Comparison of ENCODE assay signal across 28 cellular contexts in the genomic region with DNA sequence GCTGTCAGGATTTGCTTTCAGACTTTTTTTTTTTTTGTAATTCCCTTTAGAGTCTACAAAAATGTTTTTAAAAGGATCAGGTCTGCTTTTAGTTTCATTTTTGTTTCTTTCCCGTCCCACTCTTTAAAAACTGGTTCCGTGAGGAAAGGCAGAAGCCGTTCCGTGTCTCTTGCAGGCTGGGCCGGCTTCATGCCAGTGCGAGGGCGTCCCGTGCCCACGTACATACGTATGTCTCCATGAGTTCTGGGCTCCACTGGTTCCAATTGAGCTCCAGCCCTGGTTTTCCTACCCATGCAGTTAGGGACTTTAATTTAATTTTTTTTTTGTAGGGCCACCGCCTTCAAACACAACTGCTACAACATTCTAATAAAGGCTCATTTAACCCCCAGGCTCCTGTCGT. TPM values are rescaled to one million over a fixed set of nuclear protein-coding genes. Genes with fewer than 3 reads are reported as not detected.
DNase-seq lines count a peak whose midpoint lies in the region; ATAC-seq, FAIRE-seq and TF ChIP-seq lines count a peak whose summit lies in the region.
"Had no signal": no experiment of that assay in that cellular context is flagged by ENCODE, and none has a peak within 500 bp of the region (broad histone marks: within the 10 kb centered on the region; RNA-seq: fewer than 3 reads in every experiment).

No MANE protein-coding gene starts in this region.

- H3K9me2 ChIP-seq in HCT116 (ENCODE audit: insufficient read depth) = no peaks in the 10 kb centered on the region

- H3K9ac ChIP-seq in HCT116 (ENCODE audit: low read length) (no peak overlapping the region), GM12878 (ENCODE audit: control insufficient read depth, insufficient read depth, low read length) (no peak overlapping the region)
- H3K9ac ChIP-seq: neural progenitor cell had no signal

- peaks cover 12 to 29% of the 10 kb centered on the region in 2 experiments; a peak in 3 of 4 replicates for H3K36me3 ChIP-seq in HCT116 (ENCODE audit: control insufficient read depth in 1 of 2, insufficient read depth in 2 of 2, low read length in 2 of 2)
- peaks cover 21 to 22% of the 10 kb centered on the region in 2 experiments for H3K36me3 ChIP-seq in GM12878 (ENCODE audit: control insufficient read depth in 2 of 2, insufficient read depth in 2 of 2, low read length in 1 of 2)
- H3K36me3 ChIP-seq in upper lobe of right lung = peaks cover 56% of the 10 kb centered on the region
- H3K36me3 ChIP-seq: neural progenitor cell, uterus had no signal

- FAIRE-seq in GM12878 (lab: Jason Lieb, UNC) = no peak
- FAIRE-seq: astrocyte, RCC 7860 had no signal

- POLR2A ChIA-PET in HCT116 (lab: Charles Lee) (no interaction called here), GM12878 (lab: Charles Lee) (no interaction called here)

- CTCF ChIA-PET in HCT116 (lab: Charles Lee) = no interaction called here
- CTCF ChIA-PET in GM12878 (lab: Yijun Ruan, JAX) = no interaction called here

- H3K27ac ChIP-seq in HCT116 (ENCODE audit: low read depth, low read length) (no peak overlapping the region), GM12878 (ENCODE audit: control insufficient read depth, insufficient read depth) (no peak overlapping the region), upper lobe of right lung (no peak overlapping the region)
- H3K27ac ChIP-seq: C4-2B, gastrocnemius medialis, hepatocyte, neural progenitor cell, SJSA1, testis, uterus had no signal

- no peaks in the 10 kb centered on the region for H3K4me1 ChIP-seq in HCT116 (ENCODE audit: control insufficient read depth in 1 of 2, insufficient read depth in 2 of 2, low read length in 2 of 2)
- no peaks in the 10 kb centered on the region for H3K4me1 ChIP-seq in GM12878 (ENCODE audit: control insufficient read depth, insufficient read depth, low read length)
- H3K4me1 ChIP-seq in upper lobe of right lung = no peaks in the 10 kb centered on the region
- H3K4me1 ChIP-seq: gastrocnemius medialis, HAP-1, neural progenitor cell, SJSA1, testis, uterus had no signal

- SMC1A ChIA-PET in GM12878 (lab: Charles Lee; ENCODE audit: uncharacterized antibody, unreplicated experiment) = no interaction called here

- no peak overlapping the region for H3K4me2 ChIP-seq in HCT116 (ENCODE audit: low read length)
- H3K4me2 ChIP-seq in GM12878 (ENCODE audit: control insufficient read depth, insufficient read depth) = no peak overlapping the region
- H3K4me2 ChIP-seq: hepatocyte, neural progenitor cell had no signal

- H3K27me3 ChIP-seq in HCT116 (ENCODE audit: insufficient read depth, low read length) = no peaks in the 10 kb centered on the region
- no peaks in the 10 kb centered on the region for H3K27me3 ChIP-seq in GM12878 (replicated peaks in 1 of 2; ENCODE audit: control insufficient read depth in 2 of 2, insufficient read depth in 2 of 2, low read length in 1 of 2)
- H3K27me3 ChIP-seq in upper lobe of right lung = no peaks in the 10 kb centered on the region
- H3K27me3 ChIP-seq: gastrocnemius medialis, hepatocyte, MG63, neural progenitor cell, SJSA1, testis, uterus had no signal

- ATAC-seq in HCT116 (no peak), GM12878 (no peak), HG03135 (IDR thresholded peaks at IDR 0.05; ENCODE audit: unreplicated experiment) (no peak), upper lobe of right lung (no peak)
- ATAC-seq: activated T-helper 17 cell treated with anti-CD3 and anti-CD28 coated beads, Interleukin-2, amount 50 U/mL, for 72 hours; gastrocnemius medialis; stimulated activated naive B cell treated with anti-CD40 and anti-IgM and Interleukin-4, amounts not matched to agents 10 μg/mL and 1 μg/mL and 100 μg/mL, for 72 hours had no signal

- in situ Hi-C loops in GM12878 (cut with MboI) = no loop called here

- no peak for TF ChIP-seq EP300 in GM12878 (IDR thresholded peaks at IDR 0.05; ENCODE audit: borderline replicate concordance in 1 of 2, control insufficient read depth in 1 of 2, low read depth in 2 of 2, low read length in 2 of 2)

- H4K20me1 ChIP-seq in HCT116 (ENCODE audit: insufficient read depth) (no peaks in the 10 kb centered on the region), GM12878 (ENCODE audit: control insufficient read depth, insufficient read depth) (no peaks in the 10 kb centered on the region)

- H2AFZ ChIP-seq in HCT116 (ENCODE audit: low read depth, low read length, poor library complexity, severe bottlenecking) (no peak overlapping the region), GM12878 (ENCODE audit: control insufficient read depth, low read depth, low read length) (no peak overlapping the region)
- H2AFZ ChIP-seq: hepatocyte, neural progenitor cell had no signal

- WGBS in GM12878 (ENCODE audit: insufficient coverage, insufficient replicate concordance, low lambda C conversion rate, missing lambda C conversion rate) = 94% methylated on average over 12 of the region's 12 CpGs

- H3K9me3 ChIP-seq in HCT116 (ENCODE audit: control insufficient read depth in 1 of 2, insufficient read depth in 1 of 2, low read depth in 1 of 2, low read length in 2 of 2) (no peaks in the 10 kb centered on the region), GM12878 (replicated peaks; ENCODE audit: control insufficient read depth, insufficient read depth, low read length) (no peaks in the 10 kb centered on the region), upper lobe of right lung (no peaks in the 10 kb centered on the region)
- H3K9me3 ChIP-seq: gastrocnemius medialis, HAP-1, MG63, SJSA1, testis, uterus had no signal

- TF ChIP-seq CTCF in HCT116 (IDR thresholded peaks at IDR 0.05 in 2 of 3, conservative IDR thresholded peaks at IDR 0.05 in 1 of 3; ENCODE audit: borderline replicate concordance in 1 of 3, insufficient read depth in 1 of 3, low read depth in 2 of 3, low read length in 2 of 3) (no peak), GM12878 (IDR thresholded peaks at IDR 0.05 in 2 of 3, conservative IDR thresholded peaks at IDR 0.05 in 1 of 3; ENCODE audit: control insufficient read depth in 2 of 3, extremely low read depth in 1 of 3, insufficient read depth in 1 of 3, low read depth in 3 of 3, low read length in 3 of 3) (no peak), upper lobe of right lung (IDR thresholded peaks at IDR 0.05) (no peak)

- DNase-seq in HCT116 (ENCODE audit: low read depth, low spot score) (no peak), GM12878 (ENCODE audit: low read depth, low spot score) (no peak), occipital lobe (lab: John Stamatoyannopoulos, UW) (peak; percentile 35), upper lobe of right lung (no peak), cortex of kidney (lab: John Stamatoyannopoulos, UW) (no peak)
- DNase-seq: activated CD4-positive, alpha-beta memory T cell treated with anti-CD3 and anti-CD28 coated beads, Interleukin-2, amount 10 ng/mL, durations not matched to agents 7 days and 5 days; activated naive CD8-positive, alpha-beta T cell treated with anti-CD3 and anti-CD28 coated beads, Interleukin-2, amount 10 ng/mL, durations not matched to agents 7 days and 5 days; caudate nucleus; gastrocnemius medialis; MG63; NCI-H1105 treated with DMSO at 0.1 percent for 48 hours; NCI-H1930; NCI-H526 treated with DMSO at 0.1 percent for 48 hours; stimulated activated CD4-positive, alpha-beta T cell treated with anti-CD3 and anti-CD28 coated beads, Interleukin-4, amount 100 ng/mL, for 4 hours; stimulated activated naive B cell treated with anti-CD40 and anti-IgM and Interleukin-4, amounts not matched to agents 10 μg/mL and 1 μg/mL and 100 μg/mL, for 72 hours; T-helper 1 cell; testis; uterus had no signal

- TF ChIP-seq POLR2A in HCT116 (IDR thresholded peaks at IDR 0.05; ENCODE audit: borderline replicate concordance, extremely low read depth, insufficient read depth, insufficient read length) (no peak), GM12878 (IDR thresholded peaks at IDR 0.05; ENCODE audit: low read depth, low read length) (0 out of 2 replicates have a peak, but pooled peaks have one; percentile 1)

- H3K4me3 ChIP-seq in HCT116 (replicated peaks in 1 of 2; ENCODE audit: low read depth in 1 of 2, low read length in 2 of 2) (no peak overlapping the region), GM12878 (no peak overlapping the region), upper lobe of right lung (no peak overlapping the region)
- H3K4me3 ChIP-seq: gastrocnemius medialis, HAP-1, hepatocyte, MG63, neural progenitor cell, SJSA1, testis, uterus had no signal

- BruUV-seq in HCT116 (replicated peaks; lab: Mats Ljungman, UMichigan) = TSS peak; percentile 26
- TSS peak; percentile 50 for BruUV-seq in GM12878 (replicated peaks; lab: Mats Ljungman, UMichigan)

- RAD21 ChIA-PET in HCT116 (lab: Charles Lee; ENCODE audit: low non-redundant PET in 1 of 2, low total read pairs in 2 of 2, uncharacterized antibody in 2 of 2, unreplicated experiment in 2 of 2) = no interaction called here
- RAD21 ChIA-PET in GM12878 (lab: Charles Lee; ENCODE audit: unreplicated experiment) = no interaction called here

- intact Hi-C loops in HCT116 (cut with micrococcal nuclease) = no loop called here
- intact Hi-C loops in GM12878 (cut with micrococcal nuclease; ENCODE audit: unreplicated experiment) = no loop called here
- intact Hi-C loops in upper lobe of right lung (cut with DNase I) = no loop called here

- no peak for TF ChIP-seq RAD21 in HCT116 (IDR thresholded peaks at IDR 0.05; ENCODE audit: low read depth)
- TF ChIP-seq RAD21 in GM12878 (IDR thresholded peaks at IDR 0.05; ENCODE audit: insufficient read depth, low read depth, low read length) = no peak

- H3K79me2 ChIP-seq in HCT116 (ENCODE audit: insufficient read depth, low read length) = no peaks in the 10 kb centered on the region
- no peaks in the 10 kb centered on the region for H3K79me2 ChIP-seq in GM12878 (ENCODE audit: control insufficient read depth, insufficient read depth, low read length)
- H3K79me2 ChIP-seq: hepatocyte had no signal

RNA-seq across cellular contexts. Expression of gene TSSK6, which starts 8.8 kb away (rescaled TPM):
- 4.1 TPM for total RNA-seq in HCT116 (2021; ENCODE audit: unreplicated experiment)
- polyA plus RNA-seq in HCT116 (2012) = 2.7 and 4.1 TPM in 2 replicates
- total RNA-seq in GM12878 (2013; cell fraction: nucleolus; rRNA removed) = 10.2 and 12.0 TPM in 2 replicates
- 0.82 and 1.6 TPM in 2 replicates for total RNA-seq in GM12878 (2014; rRNA removed)
- total RNA-seq in GM12878 (2014; rRNA removed; fragmentation: Illumina TruSeq; extraction: Trizol) = 0.49 and 0.55 TPM in 2 replicates
- total RNA-seq in GM12878 (2021) = 2.3 and 2.9 TPM in 2 replicates
- polyA plus RNA-seq in GM12878 (2011; ENCODE audit: low read depth) = 0.58 TPM
- 0.76 and 1.5 TPM in 2 replicates for polyA plus RNA-seq in GM12878 (2011; rRNA removed)
- 3.1 and 4.8 TPM in 2 replicates for polyA plus RNA-seq in GM12878 (2011; cell fraction: cytosol; rRNA removed)
- polyA plus RNA-seq in GM12878 (2011; cell fraction: nucleus; rRNA removed) = 12.7 and 13.5 TPM in 2 replicates
- 1.7 and 2.8 TPM in 2 replicates for polyA plus RNA-seq in GM12878 (2012)
- 0.06 TPM in 1 of 2 replicates, not detected in the other for polyA plus RNA-seq in GM12878 (2014; fragmentation: Illumina TruSeq; extraction: Trizol)
- polyA plus RNA-seq in GM12878 (2014; fragmentation: Nextera tagmentation; extraction: Ambion mirVana) = not detected
- 3.6 and 3.7 TPM in 2 replicates for polyA plus RNA-seq in GM12878 (2014; rRNA removed)
- under 1 TPM; 0.38 to 0.47 TPM for polyA plus RNA-seq in GM12878 (2016; fragmentation: Nextera tagmentation; extraction: Ambion mirVana)
- 1.7 and 5.9 TPM in 2 replicates for polyA minus RNA-seq in GM12878 (2011; rRNA and poly(A)+ RNA removed)
- polyA minus RNA-seq in GM12878 (2011; cell fraction: cytosol; rRNA and poly(A)+ RNA removed) = 2.1 and 3.7 TPM in 2 replicates
- 13.4 and 18.7 TPM in 2 replicates for polyA minus RNA-seq in GM12878 (2011; cell fraction: nucleus; rRNA and poly(A)+ RNA removed)
- total RNA-seq in occipital lobe = 1.2 TPM
- 1.8 TPM for total RNA-seq in upper lobe of right lung

RNA-seq across cellular contexts. Expression of gene NDUFA13, which starts 9.4 kb away (rescaled TPM):
- total RNA-seq in HCT116 (2021; ENCODE audit: unreplicated experiment) (339 TPM), GM12878 (2014; rRNA removed) (263 and 284 TPM in 2 replicates), GM12878 (2014; rRNA removed; fragmentation: Illumina TruSeq; extraction: Trizol) (303 and 329 TPM in 2 replicates), GM12878 (2021) (462 and 473 TPM in 2 replicates), occipital lobe (60.4 TPM), upper lobe of right lung (207 TPM)
- 415 and 570 TPM in 2 replicates for polyA plus RNA-seq in HCT116 (2012)
- 144 and 157 TPM in 2 replicates for total RNA-seq in GM12878 (2013; cell fraction: nucleolus; rRNA removed)
- polyA plus RNA-seq in GM12878 (2011; ENCODE audit: low read depth) = 1,149 TPM
- polyA plus RNA-seq in GM12878 (2011; rRNA removed) (282 and 475 TPM in 2 replicates), GM12878 (2014; fragmentation: Illumina TruSeq; extraction: Trizol) (53.4 and 224 TPM in 2 replicates), GM12878 (2014; fragmentation: Nextera tagmentation; extraction: Ambion mirVana) (100 to 1,000 TPM; 232 to 449 TPM), GM12878 (2014; rRNA removed) (528 and 564 TPM in 2 replicates), GM12878 (2016; fragmentation: Nextera tagmentation; extraction: Ambion mirVana) (100 to 1,000 TPM; 566 to 586 TPM)
- 834 and 1,057 TPM in 2 replicates for polyA plus RNA-seq in GM12878 (2011; cell fraction: cytosol; rRNA removed)
- 373 and 417 TPM in 2 replicates for polyA plus RNA-seq in GM12878 (2011; cell fraction: nucleus; rRNA removed)
- 244 and 350 TPM in 2 replicates for polyA plus RNA-seq in GM12878 (2012)
- polyA minus RNA-seq in GM12878 (2011; rRNA and poly(A)+ RNA removed) = 117 and 160 TPM in 2 replicates
- polyA minus RNA-seq in GM12878 (2011; cell fraction: cytosol; rRNA and poly(A)+ RNA removed) = 69.2 and 95.4 TPM in 2 replicates
- 44.1 and 69.0 TPM in 2 replicates for polyA minus RNA-seq in GM12878 (2011; cell fraction: nucleus; rRNA and poly(A)+ RNA removed)

RNA-seq across cellular contexts. Expression of gene YJEFN3, which starts 22.1 kb away (rescaled TPM):
- total RNA-seq in HCT116 (2021; ENCODE audit: unreplicated experiment) = 25.3 TPM
- polyA plus RNA-seq in HCT116 (2012) = 10.1 and 11.7 TPM in 2 replicates
- 6.9 and 7.3 TPM in 2 replicates for total RNA-seq in GM12878 (2013; cell fraction: nucleolus; rRNA removed)
- total RNA-seq in GM12878 (2014; rRNA removed) = 0.96 and 0.98 TPM in 2 replicates
- total RNA-seq in GM12878 (2014; rRNA removed; fragmentation: Illumina TruSeq; extraction: Trizol) = 1.2 and 1.4 TPM in 2 replicates
- total RNA-seq in GM12878 (2021) = 5.6 and 5.9 TPM in 2 replicates
- polyA plus RNA-seq in GM12878 (2011; ENCODE audit: low read depth) = 1.0 TPM
- 2.4 and 2.6 TPM in 2 replicates for polyA plus RNA-seq in GM12878 (2011; rRNA removed)
- 1.6 and 4.3 TPM in 2 replicates for polyA plus RNA-seq in GM12878 (2011; cell fraction: cytosol; rRNA removed)
- 37.2 and 59.5 TPM in 2 replicates for polyA plus RNA-seq in GM12878 (2011; cell fraction: nucleus; rRNA removed)
- 3.6 and 5.1 TPM in 2 replicates for polyA plus RNA-seq in GM12878 (2012)
- 4.6 and 5.2 TPM in 2 replicates for polyA plus RNA-seq in GM12878 (2014; fragmentation: Illumina TruSeq; extraction: Trizol)
- under 1 TPM; 0.05 to 0.08 TPM for polyA plus RNA-seq in GM12878 (2014; fragmentation: Nextera tagmentation; extraction: Ambion mirVana)
- polyA plus RNA-seq in GM12878 (2014; rRNA removed) = 5.5 and 6.2 TPM in 2 replicates
- 1 to 10 TPM; 6.3 to 6.9 TPM for polyA plus RNA-seq in GM12878 (2016; fragmentation: Nextera tagmentation; extraction: Ambion mirVana)
- 0.95 and 1.4 TPM in 2 replicates for polyA minus RNA-seq in GM12878 (2011; rRNA and poly(A)+ RNA removed)
- 1.2 and 1.4 TPM in 2 replicates for polyA minus RNA-seq in GM12878 (2011; cell fraction: cytosol; rRNA and poly(A)+ RNA removed)
- polyA minus RNA-seq in GM12878 (2011; cell fraction: nucleus; rRNA and poly(A)+ RNA removed) = 1.8 and 7.4 TPM in 2 replicates
- total RNA-seq in occipital lobe = 1.6 TPM
- total RNA-seq in upper lobe of right lung = 6.4 TPM

RNA-seq across cellular contexts. Expression of gene CILP2, which starts 31.5 kb away (rescaled TPM):
- total RNA-seq in HCT116 (2021; ENCODE audit: unreplicated experiment) (13.1 TPM), GM12878 (2014; rRNA removed) (0.06 TPM in 1 of 2 replicates, not detected in the other), GM12878 (2014; rRNA removed; fragmentation: Illumina TruSeq; extraction: Trizol) (not detected in 2 replicates), GM12878 (2021) (0.05 TPM in 1 of 2 replicates, not detected in the other), occipital lobe (0.62 TPM), upper lobe of right lung (0.41 TPM)
- polyA plus RNA-seq in HCT116 (2012) = 9.3 and 10.3 TPM in 2 replicates
- total RNA-seq in GM12878 (2013; cell fraction: nucleolus; rRNA removed) = 0.34 and 0.77 TPM in 2 replicates
- polyA plus RNA-seq in GM12878 (2011; ENCODE audit: low read depth) = not detected
- polyA plus RNA-seq in GM12878 (2011; rRNA removed) (not detected in 2 replicates), GM12878 (2014; fragmentation: Illumina TruSeq; extraction: Trizol) (not detected in 2 replicates), GM12878 (2014; fragmentation: Nextera tagmentation; extraction: Ambion mirVana) (not detected), GM12878 (2014; rRNA removed) (0.08 TPM in 1 of 2 replicates, not detected in the other), GM12878 (2016; fragmentation: Nextera tagmentation; extraction: Ambion mirVana) (under 1 TPM in 1 of 2 experiments, not detected in 1; 0.05 TPM)
- 0.05 TPM in 1 of 2 replicates, not detected in the other for polyA plus RNA-seq in GM12878 (2011; cell fraction: cytosol; rRNA removed)
- polyA plus RNA-seq in GM12878 (2011; cell fraction: nucleus; rRNA removed) = 0.12 and 0.16 TPM in 2 replicates
- polyA plus RNA-seq in GM12878 (2012) = 0.11 and 0.12 TPM in 2 replicates
- polyA minus RNA-seq in GM12878 (2011; rRNA and poly(A)+ RNA removed) = not detected in 2 replicates
- not detected in 2 replicates for polyA minus RNA-seq in GM12878 (2011; cell fraction: cytosol; rRNA and poly(A)+ RNA removed)
- not detected in 2 replicates for polyA minus RNA-seq in GM12878 (2011; cell fraction: nucleus; rRNA and poly(A)+ RNA removed)
- total RNA-seq: lung microvascular endothelial cell had no signal

Comparison
In these comparisons a context has a peak if more than half of its experiments do, and no peak if none do; other contexts are left out.
1. Of the 18 proteins assayed by ChIP-seq in both GM12878 and HCT116: peak only in GM12878: POLR2A; only in HCT116: none; in both: none; in neither: 17.